27 cellular contexts compared by ENCODE assay signal in the genomic region with DNA sequence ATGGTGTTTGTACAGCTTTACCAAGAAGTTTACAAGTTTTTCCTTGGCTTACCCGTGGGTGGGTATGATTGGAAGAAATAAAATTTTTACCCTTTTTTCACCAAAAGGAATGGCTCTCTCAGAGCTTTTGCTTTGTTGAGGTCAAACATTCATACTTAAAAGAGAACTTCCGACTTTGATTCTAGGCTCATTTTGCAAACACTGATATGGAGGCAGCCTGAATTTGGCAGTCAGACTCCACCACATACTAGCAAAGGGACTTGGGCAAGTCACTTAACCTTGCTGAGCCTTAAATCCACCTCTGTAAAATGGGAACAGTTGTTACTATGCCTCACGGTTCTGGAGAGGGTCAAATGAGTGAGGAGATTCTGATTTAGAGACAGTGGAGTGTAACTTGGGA.
"Had no signal": no experiment of that assay in that cellular context is flagged by ENCODE, and none has a peak within 500 bp of the region (broad histone marks: within the 10 kb centered on the region; RNA-seq: fewer than 3 reads in every experiment).

No MANE protein-coding gene starts in this region.

- H3K4me3 Mint-ChIP-seq: dendritic cell treated with granulocyte-macrophage colony-stimulating factor and Interleukin-4, amounts not matched to agents 40 ng/mL and 50 ng/mL, for 4 days; effector memory CD8-positive, alpha-beta T cell; endodermal cell had no signal

- H3K9me3 ChIP-seq: colonic mucosa, esophagus muscularis mucosa, esophagus squamous epithelium, gastrocnemius medialis, gastroesophageal sphincter, heart right ventricle had no signal

- H3K27ac ChIP-seq: colonic mucosa, coronary artery, epithelial cell of prostate, esophagus muscularis mucosa, esophagus squamous epithelium, foreskin keratinocyte, gastrocnemius medialis, gastroesophageal sphincter had no signal

- H3K27me3 Mint-ChIP-seq: dendritic cell treated with granulocyte-macrophage colony-stimulating factor and Interleukin-4, amounts not matched to agents 40 ng/mL and 50 ng/mL, for 4 days had no signal

- H3K27ac Mint-ChIP-seq: dendritic cell treated with granulocyte-macrophage colony-stimulating factor and Interleukin-4, amounts not matched to agents 40 ng/mL and 50 ng/mL, for 4 days; effector memory CD8-positive, alpha-beta T cell; endodermal cell had no signal

- H3K27me3 ChIP-seq: colonic mucosa, dorsolateral prefrontal cortex, esophagus muscularis mucosa, gastrocnemius medialis, gastroesophageal sphincter, heart right ventricle had no signal

- DNase-seq: colonic mucosa; cortex of kidney; dermis blood vessel endothelial cell; dorsolateral prefrontal cortex; effector CD4-positive, alpha-beta T cell; effector CD8-positive, alpha-beta T cell; effector memory CD4-positive, alpha-beta T cell; effector memory CD8-positive, alpha-beta T cell; endodermal cell; erythroblast; esophagus squamous epithelium; foreskin fibroblast; foreskin keratinocyte; foreskin melanocyte; gastrocnemius medialis; glutamatergic neuron; head of caudate nucleus; heart right ventricle had no signal

- H3K9me3 Mint-ChIP-seq: dendritic cell treated with granulocyte-macrophage colony-stimulating factor and Interleukin-4, amounts not matched to agents 40 ng/mL and 50 ng/mL, for 4 days; effector memory CD8-positive, alpha-beta T cell; endodermal cell had no signal

- H3K4me1 ChIP-seq: colonic mucosa, esophagus squamous epithelium, foreskin keratinocyte, gastrocnemius medialis, gastroesophageal sphincter had no signal

- H3K36me3 ChIP-seq: colonic mucosa, esophagus muscularis mucosa, esophagus squamous epithelium, gastrocnemius medialis, gastroesophageal sphincter, heart right ventricle had no signal

- FAIRE-seq: colon, endometrium, endothelial cell of umbilical vein had no signal

- ATAC-seq: effector memory CD8-positive, alpha-beta T cell; esophagus mucosa; foreskin keratinocyte; gastrocnemius medialis; gastroesophageal sphincter had no signal

- H3K4me3 ChIP-seq: colonic mucosa, coronary artery, dorsolateral prefrontal cortex, esophagus muscularis mucosa, esophagus squamous epithelium, gastrocnemius medialis, gastroesophageal sphincter, heart right ventricle had no signal
